In the genomic region with DNA sequence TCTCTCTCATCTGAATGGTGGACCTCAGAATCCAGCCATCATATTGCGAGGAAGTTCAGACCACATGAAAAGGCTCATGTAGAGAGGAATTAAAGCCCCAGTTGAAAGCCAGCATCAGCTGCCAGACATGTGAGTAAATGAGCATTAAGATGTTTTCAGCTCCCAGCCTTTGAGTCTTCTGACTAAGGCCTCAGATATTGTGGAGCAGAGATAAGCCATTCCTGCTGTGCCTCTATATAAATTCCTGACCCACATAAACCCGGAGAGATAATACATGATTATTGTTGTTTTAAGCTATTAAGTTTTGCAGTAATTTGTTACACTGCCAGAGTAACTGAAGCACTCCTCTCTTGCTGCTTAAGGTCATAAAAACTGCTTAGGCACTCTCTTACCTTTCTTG, we compare ENCODE assay signal across 2 cellular contexts.
TF ChIP-seq lines count a peak whose summit lies in the region.

No MANE protein-coding gene starts in this region.

TF ChIP-seq in SK-N-SH treated with all-trans-retinoic acid at 6 μM for 48 hours, 23 proteins besides CTCF, POLR2A, EP300 and RAD21 (continued from another document):
- TF ChIP-seq, protein P1, sequence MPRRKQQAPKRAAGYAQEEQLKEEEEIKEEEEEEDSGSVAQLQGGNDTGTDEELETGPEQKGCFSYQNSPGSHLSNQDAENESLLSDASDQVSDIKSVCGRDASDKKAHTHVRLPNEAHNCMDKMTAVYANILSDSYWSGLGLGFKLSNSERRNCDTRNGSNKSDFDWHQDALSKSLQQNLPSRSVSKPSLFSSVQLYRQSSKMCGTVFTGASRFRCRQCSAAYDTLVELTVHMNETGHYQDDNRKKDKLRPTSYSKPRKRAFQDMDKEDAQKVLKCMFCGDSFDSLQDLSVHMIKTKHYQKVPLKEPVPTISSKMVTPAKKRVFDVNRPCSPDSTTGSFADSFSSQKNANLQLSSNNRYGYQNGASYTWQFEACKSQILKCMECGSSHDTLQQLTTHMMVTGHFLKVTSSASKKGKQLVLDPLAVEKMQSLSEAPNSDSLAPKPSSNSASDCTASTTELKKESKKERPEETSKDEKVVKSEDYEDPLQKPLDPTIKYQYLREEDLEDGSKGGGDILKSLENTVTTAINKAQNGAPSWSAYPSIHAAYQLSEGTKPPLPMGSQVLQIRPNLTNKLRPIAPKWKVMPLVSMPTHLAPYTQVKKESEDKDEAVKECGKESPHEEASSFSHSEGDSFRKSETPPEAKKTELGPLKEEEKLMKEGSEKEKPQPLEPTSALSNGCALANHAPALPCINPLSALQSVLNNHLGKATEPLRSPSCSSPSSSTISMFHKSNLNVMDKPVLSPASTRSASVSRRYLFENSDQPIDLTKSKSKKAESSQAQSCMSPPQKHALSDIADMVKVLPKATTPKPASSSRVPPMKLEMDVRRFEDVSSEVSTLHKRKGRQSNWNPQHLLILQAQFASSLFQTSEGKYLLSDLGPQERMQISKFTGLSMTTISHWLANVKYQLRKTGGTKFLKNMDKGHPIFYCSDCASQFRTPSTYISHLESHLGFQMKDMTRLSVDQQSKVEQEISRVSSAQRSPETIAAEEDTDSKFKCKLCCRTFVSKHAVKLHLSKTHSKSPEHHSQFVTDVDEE (CRISPR knock-in tag; IDR thresholded peaks at IDR 0.05): no peak
- no peak for TF ChIP-seq BACH2 (CRISPR knock-in tag; IDR thresholded peaks at IDR 0.05; ENCODE audit: borderline replicate concordance)
- TF ChIP-seq, protein P2, sequence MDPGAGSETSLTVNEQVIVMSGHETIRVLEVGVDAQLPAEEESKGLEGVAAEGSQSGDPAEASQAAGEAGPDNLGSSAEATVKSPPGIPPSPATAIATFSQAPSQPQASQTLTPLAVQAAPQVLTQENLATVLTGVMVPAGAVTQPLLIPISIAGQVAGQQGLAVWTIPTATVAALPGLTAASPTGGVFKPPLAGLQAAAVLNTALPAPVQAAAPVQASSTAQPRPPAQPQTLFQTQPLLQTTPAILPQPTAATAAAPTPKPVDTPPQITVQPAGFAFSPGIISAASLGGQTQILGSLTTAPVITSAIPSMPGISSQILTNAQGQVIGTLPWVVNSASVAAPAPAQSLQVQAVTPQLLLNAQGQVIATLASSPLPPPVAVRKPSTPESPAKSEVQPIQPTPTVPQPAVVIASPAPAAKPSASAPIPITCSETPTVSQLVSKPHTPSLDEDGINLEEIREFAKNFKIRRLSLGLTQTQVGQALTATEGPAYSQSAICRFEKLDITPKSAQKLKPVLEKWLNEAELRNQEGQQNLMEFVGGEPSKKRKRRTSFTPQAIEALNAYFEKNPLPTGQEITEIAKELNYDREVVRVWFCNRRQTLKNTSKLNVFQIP (CRISPR knock-in tag; IDR thresholded peaks at IDR 0.05; ENCODE audit: borderline replicate concordance, low read depth): no peak
- peak; percentile 89 for TF ChIP-seq ZFP3 (CRISPR knock-in tag; IDR thresholded peaks at IDR 0.05)
- TF ChIP-seq, protein P3, sequence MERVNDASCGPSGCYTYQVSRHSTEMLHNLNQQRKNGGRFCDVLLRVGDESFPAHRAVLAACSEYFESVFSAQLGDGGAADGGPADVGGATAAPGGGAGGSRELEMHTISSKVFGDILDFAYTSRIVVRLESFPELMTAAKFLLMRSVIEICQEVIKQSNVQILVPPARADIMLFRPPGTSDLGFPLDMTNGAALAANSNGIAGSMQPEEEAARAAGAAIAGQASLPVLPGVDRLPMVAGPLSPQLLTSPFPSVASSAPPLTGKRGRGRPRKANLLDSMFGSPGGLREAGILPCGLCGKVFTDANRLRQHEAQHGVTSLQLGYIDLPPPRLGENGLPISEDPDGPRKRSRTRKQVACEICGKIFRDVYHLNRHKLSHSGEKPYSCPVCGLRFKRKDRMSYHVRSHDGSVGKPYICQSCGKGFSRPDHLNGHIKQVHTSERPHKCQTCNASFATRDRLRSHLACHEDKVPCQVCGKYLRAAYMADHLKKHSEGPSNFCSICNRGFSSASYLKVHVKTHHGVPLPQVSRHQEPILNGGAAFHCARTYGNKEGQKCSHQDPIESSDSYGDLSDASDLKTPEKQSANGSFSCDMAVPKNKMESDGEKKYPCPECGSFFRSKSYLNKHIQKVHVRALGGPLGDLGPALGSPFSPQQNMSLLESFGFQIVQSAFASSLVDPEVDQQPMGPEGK (CRISPR knock-in tag; IDR thresholded peaks at IDR 0.05; ENCODE audit: borderline replicate concordance): no peak
TF ChIP-seq in SK-N-SH treated with all-trans-retinoic acid at 6 μM for 48 hours: peak in this region for 2.

TF ChIP-seq in SK-N-SH, 30 proteins besides CTCF, POLR2A, EP300 and RAD21 (continued from another document):
- TF ChIP-seq, protein P4, sequence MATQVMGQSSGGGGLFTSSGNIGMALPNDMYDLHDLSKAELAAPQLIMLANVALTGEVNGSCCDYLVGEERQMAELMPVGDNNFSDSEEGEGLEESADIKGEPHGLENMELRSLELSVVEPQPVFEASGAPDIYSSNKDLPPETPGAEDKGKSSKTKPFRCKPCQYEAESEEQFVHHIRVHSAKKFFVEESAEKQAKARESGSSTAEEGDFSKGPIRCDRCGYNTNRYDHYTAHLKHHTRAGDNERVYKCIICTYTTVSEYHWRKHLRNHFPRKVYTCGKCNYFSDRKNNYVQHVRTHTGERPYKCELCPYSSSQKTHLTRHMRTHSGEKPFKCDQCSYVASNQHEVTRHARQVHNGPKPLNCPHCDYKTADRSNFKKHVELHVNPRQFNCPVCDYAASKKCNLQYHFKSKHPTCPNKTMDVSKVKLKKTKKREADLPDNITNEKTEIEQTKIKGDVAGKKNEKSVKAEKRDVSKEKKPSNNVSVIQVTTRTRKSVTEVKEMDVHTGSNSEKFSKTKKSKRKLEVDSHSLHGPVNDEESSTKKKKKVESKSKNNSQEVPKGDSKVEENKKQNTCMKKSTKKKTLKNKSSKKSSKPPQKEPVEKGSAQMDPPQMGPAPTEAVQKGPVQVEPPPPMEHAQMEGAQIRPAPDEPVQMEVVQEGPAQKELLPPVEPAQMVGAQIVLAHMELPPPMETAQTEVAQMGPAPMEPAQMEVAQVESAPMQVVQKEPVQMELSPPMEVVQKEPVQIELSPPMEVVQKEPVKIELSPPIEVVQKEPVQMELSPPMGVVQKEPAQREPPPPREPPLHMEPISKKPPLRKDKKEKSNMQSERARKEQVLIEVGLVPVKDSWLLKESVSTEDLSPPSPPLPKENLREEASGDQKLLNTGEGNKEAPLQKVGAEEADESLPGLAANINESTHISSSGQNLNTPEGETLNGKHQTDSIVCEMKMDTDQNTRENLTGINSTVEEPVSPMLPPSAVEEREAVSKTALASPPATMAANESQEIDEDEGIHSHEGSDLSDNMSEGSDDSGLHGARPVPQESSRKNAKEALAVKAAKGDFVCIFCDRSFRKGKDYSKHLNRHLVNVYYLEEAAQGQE (IDR thresholded peaks at IDR 0.05; ENCODE audit: low read depth, low read length): no peak
- TF ChIP-seq YY1 (IDR thresholded peaks at IDR 0.05; ENCODE audit: low read depth) (no peak), MXI1 (IDR thresholded peaks at IDR 0.05; ENCODE audit: low read depth, low read length) (no peak), TEAD4 (IDR thresholded peaks at IDR 0.05; ENCODE audit: borderline replicate concordance, insufficient read depth) (no peak), POLR2AphosphoS5 (IDR thresholded peaks at IDR 0.05; ENCODE audit: low read depth, low read length) (no peak), GATA2 (CRISPR knock-in tag; IDR thresholded peaks at IDR 0.05) (no peak), MEF2A (IDR thresholded peaks at IDR 0.05; ENCODE audit: borderline replicate concordance, low read depth) (no peak), GABPA (IDR thresholded peaks at IDR 0.05; ENCODE audit: low read depth) (no peak), NRF1 (IDR thresholded peaks at IDR 0.05; ENCODE audit: low read depth, low read length) (no peak), FOXM1 (IDR thresholded peaks at IDR 0.05; ENCODE audit: low read depth) (no peak), CHD2 (IDR thresholded peaks at IDR 0.05; ENCODE audit: low read length, partially characterized antibody) (no peak), FOSL2 (IDR thresholded peaks at IDR 0.05; ENCODE audit: borderline replicate concordance, low read depth) (no peak)
- TF ChIP-seq, protein P5, sequence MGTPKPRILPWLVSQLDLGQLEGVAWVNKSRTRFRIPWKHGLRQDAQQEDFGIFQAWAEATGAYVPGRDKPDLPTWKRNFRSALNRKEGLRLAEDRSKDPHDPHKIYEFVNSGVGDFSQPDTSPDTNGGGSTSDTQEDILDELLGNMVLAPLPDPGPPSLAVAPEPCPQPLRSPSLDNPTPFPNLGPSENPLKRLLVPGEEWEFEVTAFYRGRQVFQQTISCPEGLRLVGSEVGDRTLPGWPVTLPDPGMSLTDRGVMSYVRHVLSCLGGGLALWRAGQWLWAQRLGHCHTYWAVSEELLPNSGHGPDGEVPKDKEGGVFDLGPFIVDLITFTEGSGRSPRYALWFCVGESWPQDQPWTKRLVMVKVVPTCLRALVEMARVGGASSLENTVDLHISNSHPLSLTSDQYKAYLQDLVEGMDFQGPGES (IDR thresholded peaks at IDR 0.05; ENCODE audit: low read depth, low read length): no peak
- TF ChIP-seq, protein P6, sequence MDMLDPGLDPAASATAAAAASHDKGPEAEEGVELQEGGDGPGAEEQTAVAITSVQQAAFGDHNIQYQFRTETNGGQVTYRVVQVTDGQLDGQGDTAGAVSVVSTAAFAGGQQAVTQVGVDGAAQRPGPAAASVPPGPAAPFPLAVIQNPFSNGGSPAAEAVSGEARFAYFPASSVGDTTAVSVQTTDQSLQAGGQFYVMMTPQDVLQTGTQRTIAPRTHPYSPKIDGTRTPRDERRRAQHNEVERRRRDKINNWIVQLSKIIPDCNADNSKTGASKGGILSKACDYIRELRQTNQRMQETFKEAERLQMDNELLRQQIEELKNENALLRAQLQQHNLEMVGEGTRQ (IDR thresholded peaks at IDR 0.05; ENCODE audit: borderline replicate concordance, low read depth, low read length): no peak
